ENCODE assay signal across 1 cellular context in the genomic region with DNA sequence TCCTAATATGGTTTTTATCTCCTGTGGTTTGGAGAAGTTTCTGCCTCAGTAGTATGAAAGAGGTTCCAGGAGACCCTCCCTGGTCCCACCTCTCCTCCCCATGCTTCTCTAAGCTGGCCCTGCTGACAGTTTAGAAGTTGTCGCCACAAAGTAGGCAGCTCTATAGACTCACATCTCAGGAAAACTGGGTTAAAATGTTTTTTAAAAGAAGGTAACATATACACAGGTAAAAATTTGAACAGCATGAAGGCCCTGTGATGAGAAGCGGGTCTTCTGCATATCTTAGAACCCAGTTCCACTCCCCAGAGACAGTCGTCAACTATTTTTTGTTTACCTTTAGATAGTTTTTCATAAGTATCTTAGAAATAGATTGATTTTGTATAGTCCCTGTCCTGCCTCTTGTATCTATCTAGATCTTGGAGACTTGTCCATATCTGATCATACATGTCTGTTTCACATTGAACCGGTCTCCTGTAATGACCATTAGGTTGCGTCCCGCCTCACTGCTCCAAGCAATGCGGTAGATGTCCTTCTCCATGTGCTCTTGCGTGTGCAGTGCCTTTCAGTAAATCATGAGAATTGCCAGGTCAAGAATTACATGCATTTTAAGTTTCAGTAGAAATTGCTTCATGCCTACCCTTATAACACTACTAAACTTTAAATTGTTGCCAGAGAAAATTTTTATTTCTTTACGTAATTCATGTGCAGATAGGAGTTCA.
TF ChIP-seq lines count a peak whose summit lies in the region.

No MANE protein-coding gene starts in this region.

TF ChIP-seq in liver, 16 proteins besides CTCF, POLR2A, EP300 and RAD21 (continued from another document):
- TF ChIP-seq, protein P1, sequence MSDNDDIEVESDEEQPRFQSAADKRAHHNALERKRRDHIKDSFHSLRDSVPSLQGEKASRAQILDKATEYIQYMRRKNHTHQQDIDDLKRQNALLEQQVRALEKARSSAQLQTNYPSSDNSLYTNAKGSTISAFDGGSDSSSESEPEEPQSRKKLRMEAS (IDR thresholded peaks at IDR 0.05), result no peak
- TF ChIP-seq, protein P2, sequence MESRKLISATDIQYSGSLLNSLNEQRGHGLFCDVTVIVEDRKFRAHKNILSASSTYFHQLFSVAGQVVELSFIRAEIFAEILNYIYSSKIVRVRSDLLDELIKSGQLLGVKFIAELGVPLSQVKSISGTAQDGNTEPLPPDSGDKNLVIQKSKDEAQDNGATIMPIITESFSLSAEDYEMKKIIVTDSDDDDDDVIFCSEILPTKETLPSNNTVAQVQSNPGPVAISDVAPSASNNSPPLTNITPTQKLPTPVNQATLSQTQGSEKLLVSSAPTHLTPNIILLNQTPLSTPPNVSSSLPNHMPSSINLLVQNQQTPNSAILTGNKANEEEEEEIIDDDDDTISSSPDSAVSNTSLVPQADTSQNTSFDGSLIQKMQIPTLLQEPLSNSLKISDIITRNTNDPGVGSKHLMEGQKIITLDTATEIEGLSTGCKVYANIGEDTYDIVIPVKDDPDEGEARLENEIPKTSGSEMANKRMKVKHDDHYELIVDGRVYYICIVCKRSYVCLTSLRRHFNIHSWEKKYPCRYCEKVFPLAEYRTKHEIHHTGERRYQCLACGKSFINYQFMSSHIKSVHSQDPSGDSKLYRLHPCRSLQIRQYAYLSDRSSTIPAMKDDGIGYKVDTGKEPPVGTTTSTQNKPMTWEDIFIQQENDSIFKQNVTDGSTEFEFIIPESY (IDR thresholded peaks at IDR 0.05), result no peak
- no peak for TF ChIP-seq EGR1 (IDR thresholded peaks at IDR 0.05; ENCODE audit: low read depth in 2 of 2)
- TF ChIP-seq, protein P3, sequence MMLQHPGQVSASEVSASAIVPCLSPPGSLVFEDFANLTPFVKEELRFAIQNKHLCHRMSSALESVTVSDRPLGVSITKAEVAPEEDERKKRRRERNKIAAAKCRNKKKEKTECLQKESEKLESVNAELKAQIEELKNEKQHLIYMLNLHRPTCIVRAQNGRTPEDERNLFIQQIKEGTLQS (IDR thresholded peaks at IDR 0.05), result no peak
- no peak for TF ChIP-seq NR2F2 (IDR thresholded peaks at IDR 0.05)
- TF ChIP-seq JUND (IDR thresholded peaks at IDR 0.05), result no peak
- no peak for TF ChIP-seq RXRA (IDR thresholded peaks at IDR 0.05)
- no peak for TF ChIP-seq FOXA2 (IDR thresholded peaks at IDR 0.05)
- TF ChIP-seq, protein P4, sequence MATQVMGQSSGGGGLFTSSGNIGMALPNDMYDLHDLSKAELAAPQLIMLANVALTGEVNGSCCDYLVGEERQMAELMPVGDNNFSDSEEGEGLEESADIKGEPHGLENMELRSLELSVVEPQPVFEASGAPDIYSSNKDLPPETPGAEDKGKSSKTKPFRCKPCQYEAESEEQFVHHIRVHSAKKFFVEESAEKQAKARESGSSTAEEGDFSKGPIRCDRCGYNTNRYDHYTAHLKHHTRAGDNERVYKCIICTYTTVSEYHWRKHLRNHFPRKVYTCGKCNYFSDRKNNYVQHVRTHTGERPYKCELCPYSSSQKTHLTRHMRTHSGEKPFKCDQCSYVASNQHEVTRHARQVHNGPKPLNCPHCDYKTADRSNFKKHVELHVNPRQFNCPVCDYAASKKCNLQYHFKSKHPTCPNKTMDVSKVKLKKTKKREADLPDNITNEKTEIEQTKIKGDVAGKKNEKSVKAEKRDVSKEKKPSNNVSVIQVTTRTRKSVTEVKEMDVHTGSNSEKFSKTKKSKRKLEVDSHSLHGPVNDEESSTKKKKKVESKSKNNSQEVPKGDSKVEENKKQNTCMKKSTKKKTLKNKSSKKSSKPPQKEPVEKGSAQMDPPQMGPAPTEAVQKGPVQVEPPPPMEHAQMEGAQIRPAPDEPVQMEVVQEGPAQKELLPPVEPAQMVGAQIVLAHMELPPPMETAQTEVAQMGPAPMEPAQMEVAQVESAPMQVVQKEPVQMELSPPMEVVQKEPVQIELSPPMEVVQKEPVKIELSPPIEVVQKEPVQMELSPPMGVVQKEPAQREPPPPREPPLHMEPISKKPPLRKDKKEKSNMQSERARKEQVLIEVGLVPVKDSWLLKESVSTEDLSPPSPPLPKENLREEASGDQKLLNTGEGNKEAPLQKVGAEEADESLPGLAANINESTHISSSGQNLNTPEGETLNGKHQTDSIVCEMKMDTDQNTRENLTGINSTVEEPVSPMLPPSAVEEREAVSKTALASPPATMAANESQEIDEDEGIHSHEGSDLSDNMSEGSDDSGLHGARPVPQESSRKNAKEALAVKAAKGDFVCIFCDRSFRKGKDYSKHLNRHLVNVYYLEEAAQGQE (IDR thresholded peaks at IDR 0.05), result no peak
- TF ChIP-seq HNF4G (IDR thresholded peaks at IDR 0.05), result no peak
TF ChIP-seq in liver: peak in this region for 0.
